9 cellular contexts compared by ENCODE assay signal in genomic region chr20:4999788-5000187, GRCh38. TPM values are rescaled to one million over a fixed set of nuclear protein-coding genes. Genes with fewer than 3 reads are reported as not detected.
A peak's percentile ranks its signal among the peaks of the same experiment; 100 is the strongest.
DNase-seq lines count a peak whose midpoint lies in the region; ATAC-seq, FAIRE-seq and TF ChIP-seq lines count a peak whose summit lies in the region.
"Had no signal": no experiment of that assay in that cellular context is flagged by ENCODE, and none has a peak within 500 bp of the region (broad histone marks: within the 10 kb centered on the region; RNA-seq: fewer than 3 reads in every experiment).

No MANE protein-coding gene starts in this region.

- H3K36me3 ChIP-seq in endothelial cell of umbilical vein (ENCODE audit: control insufficient read depth in 2 of 2, extremely low read depth in 1 of 2, insufficient read depth in 2 of 2, low read length in 2 of 2) (no peaks in the 10 kb centered on the region), small intestine (ENCODE audit: control insufficient read depth in 2 of 2, insufficient read depth in 2 of 2, low read length in 2 of 2) (no peaks in the 10 kb centered on the region), aorta (ENCODE audit: control insufficient read depth in 1 of 2, insufficient read depth in 2 of 2, low read length in 1 of 2) (no peaks in the 10 kb centered on the region)

- ATAC-seq in HG03439 (IDR thresholded peaks at IDR 0.05; ENCODE audit: unreplicated experiment) = no peak
- no peak for ATAC-seq in aorta (ENCODE audit: low FRiP score)

- peak overlapping the region; percentile 83 for H3K4me2 ChIP-seq in endothelial cell of umbilical vein (ENCODE audit: insufficient read depth, low read length)

- POLR2A ChIA-PET in endothelial cell of umbilical vein (lab: Charles Lee) = no interaction called here

- 22 to 33% (median 29%) methylated on average over 1 of the region's 1 CpG for WGBS in small intestine, 3 donors
- 71 to 81% methylated on average over 1 of the region's 1 CpG for WGBS in aorta, 2 donors

- H3K27ac ChIP-seq in endothelial cell of umbilical vein (ENCODE audit: insufficient read depth, low read depth, low read length) = no peak overlapping the region
- no peak overlapping the region for H3K27ac ChIP-seq in small intestine (ENCODE audit: low read depth in 1 of 2, low read length in 1 of 2)
- no peak overlapping the region for H3K27ac ChIP-seq in aorta (ENCODE audit: low read depth in 1 of 2, low read length in 2 of 2)
- H3K27ac ChIP-seq: 22Rv1 had no signal

- CTCF ChIA-PET in endothelial cell of umbilical vein (lab: Charles Lee) = interaction anchor here (1.3 to 2.7 kb wide), 2 partner anchors 101 to 241 kb away, joined by 3 to 9 read pairs; no protein-coding TSS in a partner anchor

- no peak for TF ChIP-seq POLR2A in endothelial cell of umbilical vein (IDR thresholded peaks at IDR 0.05; ENCODE audit: low read depth, low read length)

- H3K4me3 ChIP-seq in endothelial cell of umbilical vein (replicated peaks in 1 of 3; ENCODE audit: insufficient read depth in 1 of 3, low read depth in 1 of 3, low read length in 3 of 3) (peak overlapping the region in 1 of 3 experiments; percentile 70), small intestine (ENCODE audit: low read depth in 1 of 2, low read length in 2 of 2) (no peak overlapping the region), aorta (ENCODE audit: low read length in 2 of 2) (no peak overlapping the region)

- BruUV-seq in endothelial cell of umbilical vein (replicated peaks; lab: Mats Ljungman, UMichigan) = no TSS peak

- no peak overlapping the region for H2AFZ ChIP-seq in endothelial cell of umbilical vein (ENCODE audit: low read depth, low read length)

- DNase-seq in DMS 273 (lab: John Stamatoyannopoulos, UW; ENCODE audit: unreplicated experiment) (peak; percentile 21), DMS 273 treated with DMSO at 0.1 percent for 48 hours (lab: John Stamatoyannopoulos, UW) (no peak), NCI-H69 (lab: John Stamatoyannopoulos, UW) (peak; percentile 86), endothelial cell of umbilical vein (ENCODE audit: low read depth, low spot score) (no peak), small intestine (peak; percentile 16), HUDEP-2 (lab: John Stamatoyannopoulos, UW; ENCODE audit: unreplicated experiment in 76 of 76) (no peak), aorta (no peak)

- no peak for TF ChIP-seq CTCF in endothelial cell of umbilical vein (IDR thresholded peaks at IDR 0.05; ENCODE audit: extremely low read depth in 1 of 2, insufficient read depth in 1 of 2, low read depth in 1 of 2, low read length in 2 of 2)

- H3K4me1 ChIP-seq in endothelial cell of umbilical vein (ENCODE audit: control insufficient read depth, extremely low read depth, insufficient read depth, low read length) = peaks cover 13% of the 10 kb centered on the region
- peaks cover 3 to 6% of the 10 kb centered on the region in 2 donors for H3K4me1 ChIP-seq in small intestine (ENCODE audit: control insufficient read depth in 2 of 2, insufficient read depth in 1 of 2, low read depth in 1 of 2, low read length in 1 of 2)
- H3K4me1 ChIP-seq in aorta (ENCODE audit: control insufficient read depth in 1 of 2, insufficient read depth in 2 of 2, low read length in 2 of 2) = peaks cover 0 to 2% of the 10 kb centered on the region in 2 donors

- peaks cover 3% of the 10 kb centered on the region for H4K20me1 ChIP-seq in endothelial cell of umbilical vein (replicated peaks; ENCODE audit: control insufficient read depth, extremely low read depth, insufficient read depth, low read length)

- dilution Hi-C loops in endothelial cell of umbilical vein (cut with MboI; ENCODE audit: extremely low pct_ligation_motif_present, low sequenced_read_pairs) = no loop called here

- FAIRE-seq in endothelial cell of umbilical vein (lab: Jason Lieb, UNC) = peak; percentile 4
- FAIRE-seq in small intestine (lab: Jason Lieb, UNC) = no peak

- intact Hi-C loops in endothelial cell of umbilical vein (cut with micrococcal nuclease) = loop anchor here (2.0 kb wide), 1 partner anchor 101 kb away; no protein-coding TSS in a partner anchor
- intact Hi-C loops in aorta (cut with DNase I) = no loop called here

- H3K27me3 ChIP-seq in endothelial cell of umbilical vein (ENCODE audit: control insufficient read depth in 2 of 2, insufficient read depth in 2 of 2, low read length in 2 of 2) = no peaks in the 10 kb centered on the region
- no peaks in the 10 kb centered on the region for H3K27me3 ChIP-seq in small intestine (ENCODE audit: control insufficient read depth in 2 of 2, insufficient read depth in 2 of 2, low read length in 2 of 2)
- no peaks in the 10 kb centered on the region for H3K27me3 ChIP-seq in aorta (ENCODE audit: control insufficient read depth in 1 of 2, insufficient read depth in 2 of 2, low read length in 1 of 2)

- H3K9ac ChIP-seq in endothelial cell of umbilical vein (replicated peaks; ENCODE audit: extremely low read depth, insufficient read depth, low read length) = no peak overlapping the region

- H3K9me1 ChIP-seq in endothelial cell of umbilical vein (replicated peaks; ENCODE audit: control insufficient read depth, extremely low read depth, insufficient read depth, low read length) = no peaks in the 10 kb centered on the region

- peaks cover 31% of the 10 kb centered on the region for H3K79me2 ChIP-seq in endothelial cell of umbilical vein (ENCODE audit: control insufficient read depth, insufficient read depth, low read length)

- no peaks in the 10 kb centered on the region for H3K9me3 ChIP-seq in endothelial cell of umbilical vein (replicated peaks; ENCODE audit: control insufficient read depth, insufficient read depth, low read length)
- H3K9me3 ChIP-seq in small intestine (ENCODE audit: control insufficient read depth, low read depth) = no peaks in the 10 kb centered on the region
- H3K9me3 ChIP-seq in aorta (ENCODE audit: control insufficient read depth, low read length) = no peaks in the 10 kb centered on the region

TF ChIP-seq in endothelial cell of umbilical vein, 7 proteins besides CTCF, POLR2A, EP300 and RAD21:
- TF ChIP-seq EZH2 (IDR thresholded peaks at IDR 0.05; ENCODE audit: borderline replicate concordance, low read depth, low read length, severe bottlenecking) (no peak), MYC (IDR thresholded peaks at IDR 0.05; ENCODE audit: low read depth, low read length) (no peak), GATA2 (IDR thresholded peaks at IDR 0.05; ENCODE audit: insufficient read depth, insufficient read length, low read depth, low read length) (no peak), POLR2AphosphoS5 (IDR thresholded peaks at IDR 0.05; ENCODE audit: insufficient read depth, low read depth, low read length) (no peak), JUN (IDR thresholded peaks at IDR 0.05; ENCODE audit: borderline replicate concordance, insufficient read depth, insufficient read length, low read depth) (no peak), FOS (IDR thresholded peaks at IDR 0.05; ENCODE audit: borderline replicate concordance, insufficient read depth, low read length) (no peak)
- TF ChIP-seq, protein P1, sequence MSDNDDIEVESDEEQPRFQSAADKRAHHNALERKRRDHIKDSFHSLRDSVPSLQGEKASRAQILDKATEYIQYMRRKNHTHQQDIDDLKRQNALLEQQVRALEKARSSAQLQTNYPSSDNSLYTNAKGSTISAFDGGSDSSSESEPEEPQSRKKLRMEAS (IDR thresholded peaks at IDR 0.05; ENCODE audit: insufficient read depth, insufficient read length) = no peak

RNA-seq across cellular contexts. Expression of gene SLC23A2, which starts 1.5 kb away (rescaled TPM):
- total RNA-seq in endothelial cell of umbilical vein (23.3 and 24.4 TPM in 2 replicates), aorta (10 to 100 TPM; 26.0 to 38.2 TPM)
- polyA plus RNA-seq in endothelial cell of umbilical vein (21.6 and 24.5 TPM in 2 replicates), small intestine (1 to 10 TPM; 1.4 to 5.1 (median 3.4) TPM), aorta (1 to 10 TPM; 3.5 to 9.8 TPM)
- 12.8 and 13.4 TPM in 2 replicates for polyA plus RNA-seq in endothelial cell of umbilical vein (2011; cell fraction: cytosol; rRNA removed)
- polyA plus RNA-seq in endothelial cell of umbilical vein (2011; cell fraction: nucleus; rRNA removed) = 39.2 and 40.8 TPM in 2 replicates
- polyA plus RNA-seq in endothelial cell of umbilical vein (2012) = 15.1 and 17.8 TPM in 2 replicates
- 49.1 and 57.1 TPM in 2 replicates for polyA minus RNA-seq in endothelial cell of umbilical vein
- polyA minus RNA-seq in endothelial cell of umbilical vein (2011; cell fraction: cytosol; rRNA and poly(A)+ RNA removed) = 5.7 TPM
- polyA minus RNA-seq in endothelial cell of umbilical vein (2011; cell fraction: nucleus; rRNA and poly(A)+ RNA removed) = 32.7 and 41.9 TPM in 2 replicates

Comparison
In these comparisons a context has a peak if more than half of its experiments do, and no peak if none do; other contexts are left out.
1. DNase-seq: peak in DMS 273 (single experiment), NCI-H69 (single experiment) and small intestine (single experiment); none in DMS 273 treated with DMSO at 0.1 percent for 48 hours (single experiment), endothelial cell of umbilical vein (single experiment), HUDEP-2 (0 of 76) and aorta (0 of 2).